Comparison of ENCODE assay signal across 26 cellular contexts in the genomic region with DNA sequence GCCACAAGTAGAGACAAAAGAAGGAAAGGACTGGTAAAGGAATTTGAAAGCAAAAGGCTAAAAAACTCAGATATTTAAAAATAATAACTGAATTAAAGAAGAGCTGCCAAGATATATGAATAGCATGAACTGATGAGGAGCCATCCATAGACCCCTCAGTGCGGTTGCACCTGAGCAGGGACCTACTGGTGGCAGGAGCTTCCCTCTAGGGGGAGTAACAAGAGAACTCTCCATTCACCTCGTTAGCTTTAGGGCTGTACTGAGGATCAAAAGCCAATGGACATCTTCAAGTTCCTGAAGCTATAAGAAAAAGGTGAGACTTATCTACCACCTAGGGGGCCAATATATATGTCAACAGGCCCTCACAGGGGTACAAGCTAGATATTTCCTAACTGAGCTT.
"Had no signal": no experiment of that assay in that cellular context is flagged by ENCODE, and none has a peak within 500 bp of the region (broad histone marks: within the 10 kb centered on the region; RNA-seq: fewer than 3 reads in every experiment).

No MANE protein-coding gene starts in this region.

- H2AFZ ChIP-seq: neural progenitor cell, parathyroid adenoma had no signal

- H3K4me2 ChIP-seq: neural progenitor cell, smooth muscle cell had no signal

- H3K4me3 ChIP-seq: neural progenitor cell, ovary, psoas muscle, skin epidermis, smooth muscle cell, spleen, stomach, thoracic aorta, thyroid gland, tibial nerve, upper lobe of left lung, vagina had no signal

- H3K9ac ChIP-seq: neural progenitor cell, parathyroid adenoma had no signal

- ATAC-seq: natural killer cell; psoas muscle; right cardiac atrium; sciatic nerve; stimulated activated effector memory CD8-positive, alpha-beta T cell treated with anti-CD3 and anti-CD28 coated beads, Interleukin-12 subunit alpha, Interleukin-12 subunit beta, amount 100 ng/mL, for 72 hours; stimulated activated naive B cell treated with anti-CD40 and anti-IgM and Interleukin-4, amounts not matched to agents 10 μg/mL and 1 μg/mL and 100 μg/mL, for 72 hours had no signal

- FAIRE-seq: urothelium cell line had no signal

- H3K36me3 ChIP-seq: neural progenitor cell, ovary, spleen, stomach, thoracic aorta, thyroid gland, tibial nerve, upper lobe of left lung, vagina had no signal

- H3K4me1 ChIP-seq: parathyroid adenoma, psoas muscle, spleen, stomach, thyroid gland, tibial nerve, upper lobe of left lung, vagina had no signal

- H3K9me3 ChIP-seq: ovary, psoas muscle, spleen, stomach, thoracic aorta, thyroid gland, tibial nerve, upper lobe of left lung, vagina had no signal

- H3K27ac ChIP-seq: neural progenitor cell, ovary, parathyroid adenoma, psoas muscle, skin epidermis, spleen, stomach, thoracic aorta, thyroid gland, tibial nerve, upper lobe of left lung, vagina had no signal

- DNase-seq: natural killer cell; occipital lobe; ovary; posterior cingulate gyrus; psoas muscle; right cardiac atrium; stimulated activated CD4-positive, alpha-beta T cell treated with anti-CD3 and anti-CD28 coated beads, Interleukin-12 subunit alpha, Interleukin-12 subunit beta, amount 100 ng/mL, for 4 hours; stimulated activated CD4-positive, alpha-beta T cell treated with anti-CD3 and anti-CD28 coated beads, Interleukin-1b, Interleukin-23, amount 100 ng/mL, for 48 hours; stimulated activated CD4-positive, alpha-beta T cell treated with anti-CD3 and anti-CD28 coated beads, Interleukin-4, amount 100 ng/mL, for 1 hour; stimulated activated naive B cell treated with anti-CD40 and anti-IgM and Interleukin-4, amounts not matched to agents 10 μg/mL and 1 μg/mL and 100 μg/mL, for 72 hours; stimulated activated naive CD4-positive, alpha-beta T cell treated with Interleukin-2 at 50 U/mL for 16 hours; stomach; thyroid gland; trophoblast cell; upper lobe of left lung had no signal

- H3K79me2 ChIP-seq: parathyroid adenoma had no signal

- H3K27me3 ChIP-seq: neural progenitor cell, ovary, thyroid gland, tibial nerve, upper lobe of left lung, vagina had no signal
